Comparison of ENCODE assay signal across 20 cellular contexts in genomic region chr3:172543419-172543818, GRCh38. TPM values are rescaled to one million over a fixed set of nuclear protein-coding genes. Genes with fewer than 3 reads are reported as not detected.
A peak's percentile ranks its signal among the peaks of the same experiment; 100 is the strongest.
DNase-seq lines count a peak whose midpoint lies in the region; ATAC-seq and TF ChIP-seq lines count a peak whose summit lies in the region.
"Had no signal": no experiment of that assay in that cellular context is flagged by ENCODE, and none has a peak within 500 bp of the region (broad histone marks: within the 10 kb centered on the region; RNA-seq: fewer than 3 reads in every experiment).

No MANE protein-coding gene starts in this region.

- TF ChIP-seq RAD21 in liver (IDR thresholded peaks at IDR 0.05): no peak

- peak overlapping the region; percentile 8 to 20 for H3K27ac ChIP-seq in liver (ENCODE audit: low read depth in 1 of 2, low read length in 2 of 2)
- no peak overlapping the region for H3K27ac ChIP-seq in right lobe of liver
- peak overlapping the region; percentile 20 for H3K27ac ChIP-seq in epithelial cell of prostate
- H3K27ac ChIP-seq: BLaER1, HL-60, KMS-11 had no signal

- H3K4me3 ChIP-seq in liver (ENCODE audit: low read depth in 1 of 3, low read length in 3 of 3): no peak overlapping the region
- H3K4me3 ChIP-seq in right lobe of liver: no peak overlapping the region
- H3K4me3 ChIP-seq: BLaER1, GM23338 had no signal

- H3K9ac ChIP-seq in liver (ENCODE audit: low read depth in 1 of 2, low read length in 2 of 2): no peak overlapping the region
- H3K9ac ChIP-seq: BLaER1, KMS-11 had no signal

- TF ChIP-seq POLR2A in right lobe of liver (IDR thresholded peaks at IDR 0.05): no peak

- no peak for ATAC-seq in right lobe of liver
- ATAC-seq: GM23338 had no signal

- no peaks in the 10 kb centered on the region for H3K27me3 ChIP-seq in liver (ENCODE audit: control insufficient read depth in 4 of 4, insufficient read depth in 4 of 4, low read length in 3 of 4)
- no peaks in the 10 kb centered on the region for H3K27me3 ChIP-seq in right lobe of liver
- H3K27me3 ChIP-seq: BLaER1 had no signal

- intact Hi-C loops in right lobe of liver (cut with DNase I): no loop called here

- no peaks in the 10 kb centered on the region for H3K9me3 ChIP-seq in liver (ENCODE audit: control insufficient read depth in 4 of 4, low read length in 3 of 4)
- no peaks in the 10 kb centered on the region for H3K9me3 ChIP-seq in right lobe of liver

- H3K36me3 ChIP-seq in liver (ENCODE audit: control insufficient read depth in 4 of 4, insufficient read depth in 3 of 4, low read depth in 1 of 4, low read length in 3 of 4) (no peaks in the 10 kb centered on the region), right lobe of liver (no peaks in the 10 kb centered on the region)
- H3K36me3 ChIP-seq: BLaER1 had no signal

- WGBS in liver: 62% methylated on average over 1 of the region's 1 CpG
- 48% methylated on average over 1 of the region's 1 CpG for WGBS in right lobe of liver (ENCODE audit: insufficient coverage, low coverage, low lambda C conversion rate, missing lambda C conversion rate)

- H3K4me1 ChIP-seq in liver (ENCODE audit: control insufficient read depth in 4 of 4, insufficient read depth in 4 of 4, low read length in 3 of 4) (peaks cover 1 to 31% (median 11%) of the 10 kb centered on the region in 4 donors), right lobe of liver (peaks cover 0 to 42% (median 14%) of the 10 kb centered on the region in 4 donors)

- no peak for TF ChIP-seq CTCF in liver (IDR thresholded peaks at IDR 0.05; ENCODE audit: low read depth, low read length, missing input control)
- TF ChIP-seq CTCF in right lobe of liver (IDR thresholded peaks at IDR 0.05): no peak

- no peak for DNase-seq in right lobe of liver
- DNase-seq in epithelial cell of prostate (ENCODE audit: low read depth, low spot score): no peak
- DNase-seq in renal cortical epithelial cell (ENCODE audit: low read depth): peak; percentile 53
- DNase-seq in activated naive CD4-positive, alpha-beta T cell treated with anti-CD3 and anti-CD28 coated beads, Interleukin-2, amount 50 U/mL, for 16 hours: no peak
- no peak for DNase-seq in CD1c-positive myeloid dendritic cell (ENCODE audit: extremely low spot score)
- no peak for DNase-seq in NCI-H1436 treated with DMSO at 0.1 percent for 48 hours (lab: John Stamatoyannopoulos, UW)
- DNase-seq: CD4-positive, alpha-beta T cell; H9; NCI-H1092; NCI-H2029; NCI-H446 treated with DMSO at 0.1 percent for 48 hours; NCI-H526; RPMI8226; SHP77 had no signal

TF ChIP-seq in liver, 16 proteins besides CTCF, POLR2A, EP300 and RAD21:
- TF ChIP-seq HNF4A (conservative IDR thresholded peaks at IDR 0.05): no peak
- no peak for TF ChIP-seq JUND (IDR thresholded peaks at IDR 0.05)

RNA-seq across cellular contexts. Expression of gene TNFSF10, which starts 20.2 kb away (rescaled TPM):
- total RNA-seq in liver: 10 to 100 TPM; 55.4 to 67.1 TPM
- polyA plus RNA-seq in liver: 10 to 100 TPM; 16.2 to 19.5 TPM
- total RNA-seq in right lobe of liver: 10 to 100 TPM; 12.9 to 57.6 (median 40.0) TPM
- 398 and 575 TPM in 2 replicates for total RNA-seq in renal cortical epithelial cell
- total RNA-seq: GM23338, H9, SK-MEL-5 had no signal

Comparison
In these comparisons a context has a peak if more than half of its experiments do, and no peak if none do; other contexts are left out.
1. H3K27ac ChIP-seq: peak in liver (2 of 2) and epithelial cell of prostate (single experiment); none in right lobe of liver (0 of 3).